In the genomic region with DNA sequence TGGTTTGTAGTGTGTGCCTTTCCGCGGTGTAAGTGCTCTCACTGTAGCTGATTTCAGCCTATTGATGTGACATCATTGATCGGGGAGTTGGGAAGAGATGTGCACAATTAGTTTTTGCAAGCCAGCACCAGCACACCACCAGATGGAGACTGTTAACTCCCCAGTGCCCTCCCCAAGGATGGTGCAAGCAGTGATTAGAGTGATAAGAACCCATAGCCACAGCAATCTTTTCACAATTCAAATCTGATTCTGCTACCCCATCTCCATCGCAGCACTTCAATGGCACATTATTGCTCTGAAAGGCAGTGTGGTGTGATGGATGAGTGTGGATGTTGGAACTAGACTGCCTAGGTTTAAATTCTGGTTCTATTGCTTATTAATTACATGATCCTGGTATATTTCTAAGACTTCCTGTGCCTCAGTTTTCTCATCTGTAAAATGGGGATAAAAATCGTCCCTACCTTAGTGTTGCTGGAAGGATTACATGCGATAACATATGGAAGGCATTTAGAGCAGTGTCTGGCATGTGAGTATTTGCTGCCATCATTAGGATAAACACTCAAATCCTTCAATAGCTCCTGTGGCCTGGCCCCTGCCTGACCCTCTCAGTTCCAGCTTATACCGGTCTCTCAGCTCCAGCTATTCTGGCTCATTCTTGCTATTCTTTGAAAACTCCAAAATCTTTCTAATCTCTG, we compare ENCODE assay signal across 1 cellular context.
TF ChIP-seq lines count a peak whose summit lies in the region.

No MANE protein-coding gene starts in this region.

TF ChIP-seq in H1, 55 proteins besides CTCF, POLR2A, EP300 and RAD21:
- TF ChIP-seq SIX5 (IDR thresholded peaks at IDR 0.05; ENCODE audit: low read depth, low read length), result no peak
- TF ChIP-seq NRF1 (IDR thresholded peaks at IDR 0.05; ENCODE audit: low read depth, low read length), result no peak
- TF ChIP-seq CTBP2 (IDR thresholded peaks at IDR 0.05; ENCODE audit: borderline replicate concordance, insufficient read depth, insufficient read length, low read length), result no peak
- TF ChIP-seq KDM1A (IDR thresholded peaks at IDR 0.05; ENCODE audit: borderline replicate concordance, low read length), result no peak
- no peak for TF ChIP-seq RNF2 (IDR thresholded peaks at IDR 0.05; ENCODE audit: borderline replicate concordance, low read depth, low read length, missing control alignments, poor library complexity, severe bottlenecking)
- TF ChIP-seq KDM4A (IDR thresholded peaks at IDR 0.05; ENCODE audit: low read depth, low read length, severe bottlenecking), result no peak
- TF ChIP-seq SP1 (IDR thresholded peaks at IDR 0.05; ENCODE audit: low read depth, low read length), result no peak
- TF ChIP-seq GTF2F1 (IDR thresholded peaks at IDR 0.05; ENCODE audit: borderline replicate concordance, low read depth, low read length), result no peak
- TF ChIP-seq EZH2 (IDR thresholded peaks at IDR 0.05; ENCODE audit: low read depth, low read length, severe bottlenecking), result no peak
- no peak for TF ChIP-seq POU5F1 (IDR thresholded peaks at IDR 0.05; ENCODE audit: low read depth, low read length)
- no peak for TF ChIP-seq TEAD4 (IDR thresholded peaks at IDR 0.05; ENCODE audit: low read depth, low read length)
- TF ChIP-seq CBX8 (IDR thresholded peaks at IDR 0.05; ENCODE audit: borderline replicate concordance, low read depth, low read length), result no peak
- TF ChIP-seq, protein P1, sequence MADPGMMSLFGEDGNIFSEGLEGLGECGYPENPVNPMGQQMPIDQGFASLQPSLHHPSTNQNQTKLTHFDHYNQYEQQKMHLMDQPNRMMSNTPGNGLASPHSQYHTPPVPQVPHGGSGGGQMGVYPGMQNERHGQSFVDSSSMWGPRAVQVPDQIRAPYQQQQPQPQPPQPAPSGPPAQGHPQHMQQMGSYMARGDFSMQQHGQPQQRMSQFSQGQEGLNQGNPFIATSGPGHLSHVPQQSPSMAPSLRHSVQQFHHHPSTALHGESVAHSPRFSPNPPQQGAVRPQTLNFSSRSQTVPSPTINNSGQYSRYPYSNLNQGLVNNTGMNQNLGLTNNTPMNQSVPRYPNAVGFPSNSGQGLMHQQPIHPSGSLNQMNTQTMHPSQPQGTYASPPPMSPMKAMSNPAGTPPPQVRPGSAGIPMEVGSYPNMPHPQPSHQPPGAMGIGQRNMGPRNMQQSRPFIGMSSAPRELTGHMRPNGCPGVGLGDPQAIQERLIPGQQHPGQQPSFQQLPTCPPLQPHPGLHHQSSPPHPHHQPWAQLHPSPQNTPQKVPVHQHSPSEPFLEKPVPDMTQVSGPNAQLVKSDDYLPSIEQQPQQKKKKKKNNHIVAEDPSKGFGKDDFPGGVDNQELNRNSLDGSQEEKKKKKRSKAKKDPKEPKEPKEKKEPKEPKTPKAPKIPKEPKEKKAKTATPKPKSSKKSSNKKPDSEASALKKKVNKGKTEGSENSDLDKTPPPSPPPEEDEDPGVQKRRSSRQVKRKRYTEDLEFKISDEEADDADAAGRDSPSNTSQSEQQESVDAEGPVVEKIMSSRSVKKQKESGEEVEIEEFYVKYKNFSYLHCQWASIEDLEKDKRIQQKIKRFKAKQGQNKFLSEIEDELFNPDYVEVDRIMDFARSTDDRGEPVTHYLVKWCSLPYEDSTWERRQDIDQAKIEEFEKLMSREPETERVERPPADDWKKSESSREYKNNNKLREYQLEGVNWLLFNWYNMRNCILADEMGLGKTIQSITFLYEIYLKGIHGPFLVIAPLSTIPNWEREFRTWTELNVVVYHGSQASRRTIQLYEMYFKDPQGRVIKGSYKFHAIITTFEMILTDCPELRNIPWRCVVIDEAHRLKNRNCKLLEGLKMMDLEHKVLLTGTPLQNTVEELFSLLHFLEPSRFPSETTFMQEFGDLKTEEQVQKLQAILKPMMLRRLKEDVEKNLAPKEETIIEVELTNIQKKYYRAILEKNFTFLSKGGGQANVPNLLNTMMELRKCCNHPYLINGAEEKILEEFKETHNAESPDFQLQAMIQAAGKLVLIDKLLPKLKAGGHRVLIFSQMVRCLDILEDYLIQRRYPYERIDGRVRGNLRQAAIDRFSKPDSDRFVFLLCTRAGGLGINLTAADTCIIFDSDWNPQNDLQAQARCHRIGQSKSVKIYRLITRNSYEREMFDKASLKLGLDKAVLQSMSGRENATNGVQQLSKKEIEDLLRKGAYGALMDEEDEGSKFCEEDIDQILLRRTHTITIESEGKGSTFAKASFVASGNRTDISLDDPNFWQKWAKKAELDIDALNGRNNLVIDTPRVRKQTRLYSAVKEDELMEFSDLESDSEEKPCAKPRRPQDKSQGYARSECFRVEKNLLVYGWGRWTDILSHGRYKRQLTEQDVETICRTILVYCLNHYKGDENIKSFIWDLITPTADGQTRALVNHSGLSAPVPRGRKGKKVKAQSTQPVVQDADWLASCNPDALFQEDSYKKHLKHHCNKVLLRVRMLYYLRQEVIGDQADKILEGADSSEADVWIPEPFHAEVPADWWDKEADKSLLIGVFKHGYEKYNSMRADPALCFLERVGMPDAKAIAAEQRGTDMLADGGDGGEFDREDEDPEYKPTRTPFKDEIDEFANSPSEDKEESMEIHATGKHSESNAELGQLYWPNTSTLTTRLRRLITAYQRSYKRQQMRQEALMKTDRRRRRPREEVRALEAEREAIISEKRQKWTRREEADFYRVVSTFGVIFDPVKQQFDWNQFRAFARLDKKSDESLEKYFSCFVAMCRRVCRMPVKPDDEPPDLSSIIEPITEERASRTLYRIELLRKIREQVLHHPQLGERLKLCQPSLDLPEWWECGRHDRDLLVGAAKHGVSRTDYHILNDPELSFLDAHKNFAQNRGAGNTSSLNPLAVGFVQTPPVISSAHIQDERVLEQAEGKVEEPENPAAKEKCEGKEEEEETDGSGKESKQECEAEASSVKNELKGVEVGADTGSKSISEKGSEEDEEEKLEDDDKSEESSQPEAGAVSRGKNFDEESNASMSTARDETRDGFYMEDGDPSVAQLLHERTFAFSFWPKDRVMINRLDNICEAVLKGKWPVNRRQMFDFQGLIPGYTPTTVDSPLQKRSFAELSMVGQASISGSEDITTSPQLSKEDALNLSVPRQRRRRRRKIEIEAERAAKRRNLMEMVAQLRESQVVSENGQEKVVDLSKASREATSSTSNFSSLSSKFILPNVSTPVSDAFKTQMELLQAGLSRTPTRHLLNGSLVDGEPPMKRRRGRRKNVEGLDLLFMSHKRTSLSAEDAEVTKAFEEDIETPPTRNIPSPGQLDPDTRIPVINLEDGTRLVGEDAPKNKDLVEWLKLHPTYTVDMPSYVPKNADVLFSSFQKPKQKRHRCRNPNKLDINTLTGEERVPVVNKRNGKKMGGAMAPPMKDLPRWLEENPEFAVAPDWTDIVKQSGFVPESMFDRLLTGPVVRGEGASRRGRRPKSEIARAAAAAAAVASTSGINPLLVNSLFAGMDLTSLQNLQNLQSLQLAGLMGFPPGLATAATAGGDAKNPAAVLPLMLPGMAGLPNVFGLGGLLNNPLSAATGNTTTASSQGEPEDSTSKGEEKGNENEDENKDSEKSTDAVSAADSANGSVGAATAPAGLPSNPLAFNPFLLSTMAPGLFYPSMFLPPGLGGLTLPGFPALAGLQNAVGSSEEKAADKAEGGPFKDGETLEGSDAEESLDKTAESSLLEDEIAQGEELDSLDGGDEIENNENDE (IDR thresholded peaks at IDR 0.05; ENCODE audit: insufficient replicate concordance, low read length), result no peak
